Comparison of ENCODE assay signal across 20 cellular contexts in genomic region chr1:111179968-111180533, GRCh38. TPM values are rescaled to one million over a fixed set of nuclear protein-coding genes. Genes with fewer than 3 reads are reported as not detected.
DNase-seq lines count a peak whose midpoint lies in the region; ATAC-seq and TF ChIP-seq lines count a peak whose summit lies in the region.
"Had no signal": no experiment of that assay in that cellular context is flagged by ENCODE, and none has a peak within 500 bp of the region (broad histone marks: within the 10 kb centered on the region; RNA-seq: fewer than 3 reads in every experiment).

No MANE protein-coding gene starts in this region.

- TF ChIP-seq CTCF in CD4-positive, alpha-beta T cell (IDR thresholded peaks at IDR 0.05), result no peak
- TF ChIP-seq CTCF in SU-DHL-6 (IDR thresholded peaks at IDR 0.05; ENCODE audit: insufficient read depth, low read length, poor library complexity, severe bottlenecking) (no peak), mucosa of descending colon (IDR thresholded peaks at IDR 0.05) (no peak), dorsolateral prefrontal cortex (IDR thresholded peaks at IDR 0.05 in 54 of 56, conservative IDR thresholded peaks at IDR 0.05 in 2 of 56; ENCODE audit: low read depth in 1 of 56, partially characterized antibody in 56 of 56) (no peak)

- intact Hi-C loops in CD4-positive, alpha-beta T cell (cut with DNase I, micrococcal nuclease), result loop anchor here in 1 of 2 experiments (5.0 kb wide), 1 partner anchor 38 kb away; the partner anchor contains the start of genes CEPT1 and DRAM2
- intact Hi-C loops in mucosa of descending colon (cut with DNase I, micrococcal nuclease), result no loop called here
- intact Hi-C loops in dorsolateral prefrontal cortex (cut with DNase I), result no loop called here

- peaks cover 82% of the 10 kb centered on the region for H3K36me3 Mint-ChIP-seq in CD4-positive, alpha-beta T cell (ENCODE audit: low read depth)

- H3K27ac ChIP-seq in CD4-positive, alpha-beta T cell (ENCODE audit: low read depth, low read length), result peak overlapping the region; percentile 8
- H3K27ac ChIP-seq in SU-DHL-6 (ENCODE audit: low read depth, low read length) (peak overlapping the region; percentile 7; the same call in 1 of the 2 replicates), dorsolateral prefrontal cortex (no peak overlapping the region)
- H3K27ac ChIP-seq: left lung, pancreas, sigmoid colon had no signal

- DNase-seq in CD4-positive, alpha-beta T cell, result no peak
- DNase-seq in DMS153 treated with DMSO at 0.1 percent for 48 hours (lab: John Stamatoyannopoulos, UW; ENCODE audit: unreplicated experiment) (peak; percentile 8), mucosa of descending colon (no peak), UCSD-AML1 (lab: John Stamatoyannopoulos, UW; ENCODE audit: unreplicated experiment) (no peak), dorsolateral prefrontal cortex (no peak)
- DNase-seq: activated CD4-positive, alpha-beta T cell treated with anti-CD3 and anti-CD28 coated beads, Interleukin-2, amount 50 U/mL, for 1 hour; activated T-cell treated with anti-CD3 and anti-CD28 coated beads, Interleukin-2, amount 50 U/mL, for 48 hours; amniotic stem cell; HCEC 1CT; left lung; MG63; NCI-H1694 treated with DMSO at 0.1 percent for 48 hours; NCI-H774; pancreas; sigmoid colon; stimulated activated CD4-positive, alpha-beta T cell treated with anti-CD3 and anti-CD28 coated beads, Interleukin-1b, Interleukin-23, amount 100 ng/mL, for 48 hours had no signal

- CTCF ChIA-PET in CD4-positive, alpha-beta T cell (lab: Charles Lee), result interaction anchor here (0.9 kb wide), 1 partner anchor 26 kb away, joined by 3 read pairs; no protein-coding TSS in a partner anchor

- H3K9me2 ChIP-seq in SU-DHL-6 (replicated peaks; ENCODE audit: insufficient read depth, low read length), result no peaks in the 10 kb centered on the region

- H3K79me2 ChIP-seq in SU-DHL-6 (ENCODE audit: insufficient read depth, low read length), result no peaks in the 10 kb centered on the region

- H3K4me2 ChIP-seq in SU-DHL-6 (ENCODE audit: low read depth, low read length, poor library complexity, severe bottlenecking), result no peak overlapping the region

- no peak overlapping the region for H3K4me3 Mint-ChIP-seq in CD4-positive, alpha-beta T cell

- ATAC-seq in CD4-positive, alpha-beta T cell (ENCODE audit: poor library complexity), result no peak
- ATAC-seq in mucosa of descending colon (peak; percentile 60), GM21423 (IDR thresholded peaks at IDR 0.05; ENCODE audit: unreplicated experiment) (no peak)
- ATAC-seq: left lung, pancreas, SK-N-SH treated with all-trans-retinoic acid at 6 μM for 48 hours had no signal

- H3K9ac ChIP-seq in SU-DHL-6 (ENCODE audit: low read length), result no peak overlapping the region

- H3K4me1 Mint-ChIP-seq in CD4-positive, alpha-beta T cell (ENCODE audit: low read depth), result peaks cover 88% of the 10 kb centered on the region

- H3K9me3 Mint-ChIP-seq in CD4-positive, alpha-beta T cell, result no peaks in the 10 kb centered on the region

- peak overlapping the region; percentile 86 for H3K27ac Mint-ChIP-seq in CD4-positive, alpha-beta T cell

- H3K36me3 ChIP-seq in SU-DHL-6 (ENCODE audit: low read length) (peaks cover 59% of the 10 kb centered on the region), mucosa of descending colon (ENCODE audit: low read depth) (no peaks in the 10 kb centered on the region)

- H4K20me1 ChIP-seq in SU-DHL-6 (ENCODE audit: low read depth, low read length), result no peaks in the 10 kb centered on the region

- no peaks in the 10 kb centered on the region for H3K27me3 ChIP-seq in CD4-positive, alpha-beta T cell (ENCODE audit: control insufficient read depth, insufficient read depth, low read length)
- H3K27me3 ChIP-seq in SU-DHL-6 (ENCODE audit: low read length), result no peaks in the 10 kb centered on the region
- no peaks in the 10 kb centered on the region for H3K27me3 ChIP-seq in dorsolateral prefrontal cortex
- H3K27me3 ChIP-seq: left lung, MG63, pancreas, sigmoid colon had no signal

- no peaks in the 10 kb centered on the region for H3K9me3 ChIP-seq in CD4-positive, alpha-beta T cell (ENCODE audit: control insufficient read depth, low read length)
- no peaks in the 10 kb centered on the region for H3K9me3 ChIP-seq in SU-DHL-6 (ENCODE audit: insufficient read depth, low read length)
- H3K9me3 ChIP-seq in mucosa of descending colon, result no peaks in the 10 kb centered on the region
- H3K9me3 ChIP-seq: left lung, MG63, pancreas, sigmoid colon had no signal

- H3K27me3 Mint-ChIP-seq in CD4-positive, alpha-beta T cell, result no peaks in the 10 kb centered on the region

- H2AFZ ChIP-seq in SU-DHL-6 (ENCODE audit: low read depth, low read length, severe bottlenecking), result no peak overlapping the region

- no peaks in the 10 kb centered on the region for H3K4me1 ChIP-seq in mucosa of descending colon (ENCODE audit: low read depth)
- H3K4me1 ChIP-seq: sigmoid colon had no signal

- POLR2A ChIA-PET in CD4-positive, alpha-beta T cell (lab: Charles Lee), result interaction anchor here (0.9 to 1.5 kb wide), 6 partner anchors 10 to 46 kb away, joined by 3 to 9 read pairs (median 3); partner anchors contain the start of gene DENND2D

- H3F3A ChIP-seq in SU-DHL-6 (ENCODE audit: insufficient read depth), result peaks cover 34% of the 10 kb centered on the region

- H3K4me3 ChIP-seq in SU-DHL-6 (ENCODE audit: insufficient read depth, low read length, poor library complexity, severe bottlenecking) (no peak overlapping the region), mucosa of descending colon (no peak overlapping the region), dorsolateral prefrontal cortex (no peak overlapping the region)
- H3K4me3 ChIP-seq: left lung, MG63, pancreas, sigmoid colon had no signal

RNA-seq across cellular contexts. Expression of gene DENND2D, which starts 20.4 kb away (rescaled TPM):
- 10 to 100 TPM; 60.7 to 62.0 TPM for total RNA-seq in CD4-positive, alpha-beta T cell
- total RNA-seq in mucosa of descending colon (10 to 100 TPM; 42.2 to 65.4 (median 63.3) TPM), dorsolateral prefrontal cortex (10 to 100 TPM in 2 of 120 experiments, 1 to 10 TPM in 117, under 1 TPM in 1; 0.76 to 13.9 (median 3.6) TPM)
- total RNA-seq: RPMI7951 had no signal

RNA-seq across cellular contexts. Expression of gene CEPT1, which starts 40.0 kb away (rescaled TPM):
- 10 to 100 TPM; 25.0 to 27.2 TPM for total RNA-seq in CD4-positive, alpha-beta T cell
- total RNA-seq in mucosa of descending colon, result 10 to 100 TPM; 29.4 to 35.9 (median 31.0) TPM
- total RNA-seq in dorsolateral prefrontal cortex, result 10 to 100 TPM; 26.7 to 49.7 (median 38.2) TPM

RNA-seq across cellular contexts. Expression of gene DRAM2, which starts 40.2 kb away (rescaled TPM):
- total RNA-seq in CD4-positive, alpha-beta T cell, result 10 to 100 TPM; 35.7 to 38.7 TPM
- total RNA-seq in mucosa of descending colon (10 to 100 TPM; 44.2 to 52.3 (median 48.5) TPM), dorsolateral prefrontal cortex (10 to 100 TPM; 11.0 to 38.4 (median 22.1) TPM)

RNA-seq across cellular contexts. Expression of gene CHI3L2, which starts 47.5 kb away (rescaled TPM):
- 10 to 100 TPM; 13.9 to 15.7 TPM for total RNA-seq in CD4-positive, alpha-beta T cell
- 1 to 10 TPM in 2 of 3 donors, under 1 TPM in 1; 0.76 to 3.3 (median 1.1) TPM for total RNA-seq in mucosa of descending colon
- 100 to 1,000 TPM in 2 of 120 experiments, 10 to 100 TPM in 44, 1 to 10 TPM in 66, under 1 TPM in 6, not detected in 2; 0.59 to 922 (median 7.4) TPM for total RNA-seq in dorsolateral prefrontal cortex

Comparison
In these comparisons a context has a peak if more than half of its experiments do, and no peak if none do; other contexts are left out.
1. H3K27ac ChIP-seq: peak in CD4-positive, alpha-beta T cell (single experiment) and SU-DHL-6 (single experiment); none in dorsolateral prefrontal cortex (0 of 59).